Comparison of ENCODE assay signal across 31 cellular contexts in genomic region chr6:22010102-22010501, GRCh38.
"Had no signal": no experiment of that assay in that cellular context is flagged by ENCODE, and none has a peak within 500 bp of the region (broad histone marks: within the 10 kb centered on the region; RNA-seq: fewer than 3 reads in every experiment).

No MANE protein-coding gene starts in this region.

- DNase-seq: hypothalamus; immature natural killer cell; kidney; left colon; left lung; lower lobe of right lung; mammary epithelial cell; mesenchymal stem cell; naive B cell; natural killer cell; pancreas; posterior cingulate gyrus; retina; right cardiac atrium; stimulated activated CD4-positive, alpha-beta T cell treated with anti-CD3 and anti-CD28 coated beads, Interleukin-12 subunit alpha, Interleukin-12 subunit beta, amount 100 ng/mL, for 4 hours; stimulated activated CD4-positive, alpha-beta T cell treated with anti-CD3 and anti-CD28 coated beads, Interleukin-15, amount 100 ng/mL, for 24 hours; stimulated activated CD4-positive, alpha-beta T cell treated with anti-CD3 and anti-CD28 coated beads, Interleukin-2, amount 100 ng/mL, for 24 hours; stimulated activated CD4-positive, alpha-beta T cell treated with anti-CD3 and anti-CD28 coated beads, Interleukin-4, amount 100 ng/mL, for 1 hour; stimulated activated naive B cell treated with anti-CD40 and anti-IgM and Interleukin-4, amounts not matched to agents 10 μg/mL and 1 μg/mL and 100 μg/mL, for 72 hours; stimulated activated naive CD8-positive, alpha-beta T cell treated with anti-CD3 and anti-CD28 coated beads, Interleukin-15, Interleukin-2, amounts not matched to agents 100 U/mL and 50 U/mL, for 24 hours; stomach; testis; thyroid gland; transverse colon; upper lobe of right lung had no signal

- H3K4me1 ChIP-seq: left lung, lower lobe of right lung, pancreas, prostate gland, stomach, testis, thyroid gland, transverse colon, upper lobe of right lung had no signal

- H3K27ac ChIP-seq: left lung, lower lobe of right lung, pancreas, prostate gland, skin epidermis, stomach, testis, thyroid gland, transverse colon, upper lobe of right lung had no signal

- H3K4me1 Mint-ChIP-seq: immature natural killer cell; naive B cell; natural killer cell; stimulated activated naive B cell treated with anti-CD40 and anti-IgM and Interleukin-4, amounts not matched to agents 10 μg/mL and 1 μg/mL and 100 μg/mL, for 72 hours had no signal

- ATAC-seq: left colon; left lung; lower lobe of right lung; natural killer cell; pancreas; sciatic nerve; stimulated activated naive B cell treated with anti-CD40 and anti-IgM and Interleukin-4, amounts not matched to agents 10 μg/mL and 1 μg/mL and 100 μg/mL, for 72 hours; stimulated activated naive CD8-positive, alpha-beta T cell treated with anti-CD3 and anti-CD28 coated beads, Interleukin-15, Interleukin-2, amounts not matched to agents 100 U/mL and 50 U/mL, for 24 hours; upper lobe of right lung had no signal

- H3K4me3 Mint-ChIP-seq: immature natural killer cell; mesothelial cell of epicardium; naive B cell; natural killer cell; stimulated activated naive B cell treated with anti-CD40 and anti-IgM and Interleukin-4, amounts not matched to agents 10 μg/mL and 1 μg/mL and 100 μg/mL, for 72 hours had no signal

- H3K9me3 Mint-ChIP-seq: natural killer cell; stimulated activated naive B cell treated with anti-CD40 and anti-IgM and Interleukin-4, amounts not matched to agents 10 μg/mL and 1 μg/mL and 100 μg/mL, for 72 hours had no signal

- H3K27me3 ChIP-seq: left lung, pancreas, stomach, testis, thyroid gland, transverse colon, upper lobe of right lung had no signal

- H3K36me3 ChIP-seq: left lung, lower lobe of right lung, pancreas, prostate gland, stomach, thyroid gland, transverse colon, upper lobe of right lung had no signal

- H3K36me3 Mint-ChIP-seq: immature natural killer cell; natural killer cell; stimulated activated naive B cell treated with anti-CD40 and anti-IgM and Interleukin-4, amounts not matched to agents 10 μg/mL and 1 μg/mL and 100 μg/mL, for 72 hours had no signal

- H3K27ac Mint-ChIP-seq: immature natural killer cell; mesothelial cell of epicardium; naive B cell; natural killer cell; stimulated activated naive B cell treated with anti-CD40 and anti-IgM and Interleukin-4, amounts not matched to agents 10 μg/mL and 1 μg/mL and 100 μg/mL, for 72 hours had no signal

- H3K27me3 Mint-ChIP-seq: naive B cell; stimulated activated naive B cell treated with anti-CD40 and anti-IgM and Interleukin-4, amounts not matched to agents 10 μg/mL and 1 μg/mL and 100 μg/mL, for 72 hours had no signal

- H3K9me3 ChIP-seq: left lung, lower lobe of right lung, pancreas, prostate gland, stomach, testis, thyroid gland, transverse colon, upper lobe of right lung had no signal

- H3K4me3 ChIP-seq: left lung, lower lobe of right lung, pancreas, prostate gland, skin epidermis, stomach, testis, thyroid gland, transverse colon, upper lobe of right lung had no signal

- FAIRE-seq: islet of Langerhans, kidney, pancreas, urothelium cell line had no signal
